In genomic region chr3:45677045-45677436, GRCh38 we compare ENCODE assay signal across 8 cellular contexts. TPM values are rescaled to one million over a fixed set of nuclear protein-coding genes. Genes with fewer than 3 reads are reported as not detected.
DNase-seq lines count a peak whose midpoint lies in the region; ATAC-seq, FAIRE-seq and TF ChIP-seq lines count a peak whose summit lies in the region.

No MANE protein-coding gene starts in this region.

- no peaks in the 10 kb centered on the region for H4K20me1 ChIP-seq in HepG2 (ENCODE audit: insufficient read depth, low read length)

- H3K27me3 ChIP-seq in Caco-2 (replicated peaks; ENCODE audit: control insufficient read depth, insufficient read depth, low read length), result no peaks in the 10 kb centered on the region
- H3K27me3 ChIP-seq in HepG2 (ENCODE audit: control insufficient read depth in 1 of 2, insufficient read depth in 2 of 2, low read length in 2 of 2), result no peaks in the 10 kb centered on the region
- no peaks in the 10 kb centered on the region for H3K27me3 ChIP-seq in thyroid gland

- POLR2A ChIA-PET in Caco-2 (lab: Charles Lee) (interaction anchor here (0.7 kb wide), 1 partner anchor 13 kb away, joined by 9 read pairs; the partner anchor contains the start of gene SACM1L), MCF 10A (lab: Yijun Ruan, JAX) (interaction anchor here (0.7 to 3.8 kb wide), 15 partner anchors 8 to 1800 kb away, joined by 3 to 73 read pairs (median 4); partner anchors contain the start of genes LIMD1, LZTFL1 and SACM1L), HepG2 (lab: Yijun Ruan, JAX) (interaction anchor here (0.6 to 1.6 kb wide), 2 partner anchors 12 to 17 kb away, joined by 3 to 5 read pairs; partner anchors contain the start of gene SACM1L)

- H3K9me3 ChIP-seq in Caco-2, result no peaks in the 10 kb centered on the region
- H3K9me3 ChIP-seq in HepG2 (ENCODE audit: low read length), result no peaks in the 10 kb centered on the region
- no peaks in the 10 kb centered on the region for H3K9me3 ChIP-seq in thyroid gland

- no peak overlapping the region for H2AFZ ChIP-seq in HepG2 (ENCODE audit: low read length)

- H3K27ac Mint-ChIP-seq in Caco-2 (ENCODE audit: unreplicated experiment), result peak overlapping the region; percentile 92
- peak overlapping the region; percentile 94 for H3K27ac Mint-ChIP-seq in T-helper 1 cell treated with Interleukin-12 subunit alpha and Interleukin-12 subunit beta and Interleukin-4 antibody, amounts not matched to agents 30 μg/mL and 1 μg/mL, for 36 hours
- peak overlapping the region; percentile 83 for H3K27ac Mint-ChIP-seq in MCF 10A (ENCODE audit: low read depth, unreplicated experiment)

- TF ChIP-seq CTCF in Caco-2 (IDR thresholded peaks at IDR 0.05; ENCODE audit: insufficient read depth in 1 of 2, low read depth in 1 of 2, low read length in 1 of 2, severe bottlenecking in 1 of 2, unreplicated experiment in 1 of 2) (no peak), MCF 10A (IDR thresholded peaks at IDR 0.05; ENCODE audit: unreplicated experiment) (no peak), HepG2 (CRISPR knock-in tag; IDR thresholded peaks at IDR 0.05) (no peak), thyroid gland (IDR thresholded peaks at IDR 0.05) (no peak)

- H3K4me3 ChIP-seq in Caco-2 (ENCODE audit: low read depth, low read length), result no peak overlapping the region
- H3K4me3 ChIP-seq in HepG2 (replicated peaks in 1 of 3; ENCODE audit: insufficient read depth in 1 of 3, low read depth in 2 of 3, low read length in 3 of 3), result no peak overlapping the region
- no peak overlapping the region for H3K4me3 ChIP-seq in thyroid gland (replicated peaks in 1 of 3)

- in situ Hi-C loops in HepG2 (cut with HindIII; ENCODE audit: extremely low pct_ligation_motif_present, low pct_unique_long_range_greater_than_20kb), result no loop called here

- H3K27me3 Mint-ChIP-seq in Caco-2 (ENCODE audit: insufficient read depth, unreplicated experiment), result no peaks in the 10 kb centered on the region
- H3K27me3 Mint-ChIP-seq in T-helper 1 cell treated with Interleukin-12 subunit alpha and Interleukin-12 subunit beta and Interleukin-4 antibody, amounts not matched to agents 30 μg/mL and 1 μg/mL, for 36 hours (ENCODE audit: low read depth), result no peaks in the 10 kb centered on the region
- H3K27me3 Mint-ChIP-seq in MCF 10A (ENCODE audit: insufficient read depth, unreplicated experiment), result no peaks in the 10 kb centered on the region

- peak; percentile 38 for ATAC-seq in HepG2

- intact Hi-C loops in Caco-2 (cut with micrococcal nuclease; ENCODE audit: unreplicated experiment), result loop anchor here (1.0 kb wide), 1 partner anchor 12 kb away; the partner anchor contains the start of gene SACM1L
- intact Hi-C loops in MCF 10A (cut with micrococcal nuclease), result loop anchor here (1.0 kb wide), 1 partner anchor 11 kb away; no protein-coding TSS in a partner anchor
- intact Hi-C loops in HepG2 (cut with micrococcal nuclease; ENCODE audit: unreplicated experiment), result no loop called here
- intact Hi-C loops in thyroid gland (cut with DNase I), result no loop called here

- peaks cover 56% of the 10 kb centered on the region for H3K36me3 Mint-ChIP-seq in Caco-2 (ENCODE audit: insufficient read depth, unreplicated experiment)
- H3K36me3 Mint-ChIP-seq in T-helper 1 cell treated with Interleukin-12 subunit alpha and Interleukin-12 subunit beta and Interleukin-4 antibody, amounts not matched to agents 30 μg/mL and 1 μg/mL, for 36 hours (ENCODE audit: low read depth), result peaks cover 17% of the 10 kb centered on the region
- H3K36me3 Mint-ChIP-seq in MCF 10A (ENCODE audit: insufficient read depth, unreplicated experiment), result peaks cover 41% of the 10 kb centered on the region

- peaks cover 10% of the 10 kb centered on the region for H3K4me1 ChIP-seq in Caco-2
- H3K4me1 ChIP-seq in HepG2 (ENCODE audit: insufficient read depth, low read length), result peaks cover 9% of the 10 kb centered on the region; the same call in 1 of the 2 replicates
- peaks cover 46 to 51% of the 10 kb centered on the region in 2 donors for H3K4me1 ChIP-seq in thyroid gland

- H3K4me1 Mint-ChIP-seq in Caco-2 (ENCODE audit: low read depth, unreplicated experiment) (peaks cover 14% of the 10 kb centered on the region), MCF 10A (ENCODE audit: insufficient read depth, unreplicated experiment) (peaks cover 18% of the 10 kb centered on the region)
- H3K4me1 Mint-ChIP-seq in T-helper 1 cell treated with Interleukin-12 subunit alpha and Interleukin-12 subunit beta and Interleukin-4 antibody, amounts not matched to agents 30 μg/mL and 1 μg/mL, for 36 hours (ENCODE audit: low read depth), result peaks cover 11% of the 10 kb centered on the region

- DNase-seq in Caco-2 (peak; percentile 77 to 80), MCF 10A (ENCODE audit: unreplicated experiment) (peak; percentile 92), HepG2 (ENCODE audit: low spot score) (peak; percentile 40), thyroid gland (peak; percentile 84 to 85), NCI-H2171 (lab: John Stamatoyannopoulos, UW) (no peak), inferior parietal cortex (ENCODE audit: extremely low spot score) (no peak), NCI-H1092 treated with DMSO at 0.1 percent for 48 hours (lab: John Stamatoyannopoulos, UW) (no peak)

- H3K4me3 Mint-ChIP-seq in Caco-2 (ENCODE audit: unreplicated experiment), result peak overlapping the region; percentile 43
- H3K4me3 Mint-ChIP-seq in T-helper 1 cell treated with Interleukin-12 subunit alpha and Interleukin-12 subunit beta and Interleukin-4 antibody, amounts not matched to agents 30 μg/mL and 1 μg/mL, for 36 hours, result peak overlapping the region; percentile 77
- H3K4me3 Mint-ChIP-seq in MCF 10A (ENCODE audit: unreplicated experiment), result peak overlapping the region; percentile 50

- no peaks in the 10 kb centered on the region for H3K79me2 ChIP-seq in HepG2 (ENCODE audit: insufficient read depth, low read length)

- 67% methylated on average over 4 of the region's 5 CpGs for WGBS in HepG2 (ENCODE audit: low lambda C conversion rate)
- 23 to 55% methylated on average over 5 of the region's 5 CpGs for WGBS in thyroid gland, 2 donors

- H3K9me3 Mint-ChIP-seq in Caco-2 (ENCODE audit: unreplicated experiment) (no peaks in the 10 kb centered on the region), MCF 10A (ENCODE audit: unreplicated experiment) (no peaks in the 10 kb centered on the region)
- H3K9me3 Mint-ChIP-seq in T-helper 1 cell treated with Interleukin-12 subunit alpha and Interleukin-12 subunit beta and Interleukin-4 antibody, amounts not matched to agents 30 μg/mL and 1 μg/mL, for 36 hours, result no peaks in the 10 kb centered on the region

- BruUV-seq in Caco-2 (replicated peaks; lab: Mats Ljungman, UMichigan) (no TSS peak), MCF 10A (replicated peaks; lab: Mats Ljungman, UMichigan) (no TSS peak), HepG2 (replicated peaks; lab: Mats Ljungman, UMichigan) (no TSS peak)

- no peak overlapping the region for H3K9ac ChIP-seq in HepG2 (ENCODE audit: insufficient read depth, low read depth, low read length)

- H3K27ac ChIP-seq in HepG2 (ENCODE audit: extremely low read length, insufficient read depth, low read length) (no peak overlapping the region), thyroid gland (peak overlapping the region; percentile 96 to 98 (median 98))

- no peak overlapping the region for H3K4me2 ChIP-seq in HepG2 (ENCODE audit: low read depth, low read length)

- FAIRE-seq in HepG2 (lab: Jason Lieb, UNC), result no peak

- no peak for TF ChIP-seq RAD21 in HepG2 (CRISPR knock-in tag; IDR thresholded peaks at IDR 0.05)

- H3K36me3 ChIP-seq in Caco-2 (ENCODE audit: control insufficient read depth, insufficient read depth, low read length) (peaks cover 7% of the 10 kb centered on the region), HepG2 (replicated peaks in 1 of 2; ENCODE audit: control insufficient read depth in 1 of 2, insufficient read depth in 2 of 2, low read length in 2 of 2) (peaks cover 17 to 35% of the 10 kb centered on the region in 2 experiments), thyroid gland (peaks cover 12 to 17% of the 10 kb centered on the region in 2 donors)

- TF ChIP-seq POLR2A in HepG2 (IDR thresholded peaks at IDR 0.05; ENCODE audit: insufficient read depth in 1 of 2, low read depth in 2 of 2, low read length in 2 of 2), result no peak
- TF ChIP-seq POLR2A in thyroid gland (IDR thresholded peaks at IDR 0.05), result peak in 1 of 2 donors; percentile 44

- CTCF ChIA-PET in Caco-2 (lab: Charles Lee), result interaction anchor here (0.6 to 1.7 kb wide), 5 partner anchors 10 to 86 kb away, joined by 3 to 7 read pairs (median 4); no protein-coding TSS in a partner anchor
- CTCF ChIA-PET in MCF 10A (lab: Yijun Ruan, JAX), result interaction anchor here (0.6 to 3.1 kb wide), 9 partner anchors 14 to 553 kb away, joined by 3 to 16 read pairs (median 4); no protein-coding TSS in a partner anchor
- CTCF ChIA-PET in HepG2 (lab: Yijun Ruan, JAX; ENCODE audit: low intra/inter-chr PET ratio, low total read pairs), result no interaction called here

- no peak for TF ChIP-seq EP300 in HepG2 (IDR thresholded peaks at IDR 0.05; ENCODE audit: low read depth in 2 of 2, low read length in 2 of 2)
- TF ChIP-seq EP300 in HepG2 (CRISPR knock-in tag; IDR thresholded peaks at IDR 0.05; ENCODE audit: borderline replicate concordance), result no peak

RNA-seq across cellular contexts. Expression of gene SACM1L, which starts 12.2 kb away (rescaled TPM):
- total RNA-seq in Caco-2 (2022) (51.0 and 53.5 TPM in 2 replicates), MCF 10A (2022) (39.3 and 44.5 TPM in 2 replicates), HepG2 (2016; rRNA removed; fragmentation: Illumina TruSeq; extraction: Trizol) (27.8 and 37.4 TPM in 2 replicates), thyroid gland (100 to 1,000 TPM in 3 of 4 donors, 10 to 100 TPM in 1; 87.0 to 161 (median 111) TPM)
- total RNA-seq in HepG2 (2016; cell fraction: cytosol; rRNA removed; fragmentation: Illumina TruSeq; extraction: Trizol; ENCODE audit: low read depth), result 4.8 and 5.9 TPM in 2 replicates
- 27.1 and 39.1 TPM in 2 replicates for total RNA-seq in HepG2 (2016; cell fraction: insoluble cytoplasmic fraction; rRNA removed; fragmentation: Illumina TruSeq; extraction: Trizol)
- 9.6 and 11.6 TPM in 2 replicates for total RNA-seq in HepG2 (2016; cell fraction: membrane; rRNA removed; fragmentation: Illumina TruSeq; extraction: Trizol)
- total RNA-seq in HepG2 (2016; cell fraction: nucleus; rRNA removed; fragmentation: Illumina TruSeq; extraction: Trizol), result 42.5 and 44.3 TPM in 2 replicates
- 12.0 and 15.1 TPM in 2 replicates for polyA plus RNA-seq in HepG2 (2011; rRNA removed)
- 3.8 and 6.6 TPM in 2 replicates for polyA plus RNA-seq in HepG2 (2011; cell fraction: cytosol; rRNA removed)
- polyA plus RNA-seq in HepG2 (2011; cell fraction: nucleus; rRNA removed), result 12.4 and 14.3 TPM in 2 replicates
- 16.5 and 20.6 TPM in 2 replicates for polyA plus RNA-seq in HepG2 (2012)
- 1.5 and 1.7 TPM in 2 replicates for polyA plus RNA-seq in HepG2 (2016; cell fraction: cytosol; fragmentation: Illumina TruSeq; extraction: Trizol; ENCODE audit: low read depth)
- polyA plus RNA-seq in HepG2 (2016; cell fraction: insoluble cytoplasmic fraction; fragmentation: Illumina TruSeq; extraction: Trizol; ENCODE audit: low read depth), result 32.9 and 37.8 TPM in 2 replicates
- 4.5 and 5.1 TPM in 2 replicates for polyA plus RNA-seq in HepG2 (2016; cell fraction: membrane; fragmentation: Illumina TruSeq; extraction: Trizol; ENCODE audit: low read depth)
- 52.6 and 65.8 TPM in 2 replicates for polyA plus RNA-seq in HepG2 (2016; cell fraction: nucleus; fragmentation: Illumina TruSeq; extraction: Trizol; ENCODE audit: insufficient read depth, low read depth)
- 11.2 and 34.4 TPM in 2 replicates for polyA minus RNA-seq in HepG2 (2011; rRNA and poly(A)+ RNA removed; ENCODE audit: low replicate concordance)
- 13.3 and 19.4 TPM in 2 replicates for polyA minus RNA-seq in HepG2 (2011; cell fraction: cytosol; rRNA and poly(A)+ RNA removed)
- polyA minus RNA-seq in HepG2 (2011; cell fraction: nucleus; rRNA and poly(A)+ RNA removed), result 57.6 and 62.6 TPM in 2 replicates

Comparison
In these comparisons a context has a peak if more than half of its experiments do, and no peak if none do; other contexts are left out.
1. DNase-seq: peak in Caco-2 (2 of 2), MCF 10A (single experiment), HepG2 (single experiment) and thyroid gland (2 of 2); none in NCI-H2171 (single experiment), inferior parietal cortex (single experiment) and NCI-H1092 treated with DMSO at 0.1 percent for 48 hours (single experiment).
2. intact Hi-C loops: an anchor here in Caco-2 (1.0 kb wide) and MCF 10A (1.0 kb wide); none called in HepG2 and thyroid gland.
3. Peak in every context shown above with its lines, with median percentiles within 50 percentile points of each other: H3K27ac Mint-ChIP-seq and H3K4me3 Mint-ChIP-seq.